Comparison of ENCODE assay signal across 8 cellular contexts in the genomic region with DNA sequence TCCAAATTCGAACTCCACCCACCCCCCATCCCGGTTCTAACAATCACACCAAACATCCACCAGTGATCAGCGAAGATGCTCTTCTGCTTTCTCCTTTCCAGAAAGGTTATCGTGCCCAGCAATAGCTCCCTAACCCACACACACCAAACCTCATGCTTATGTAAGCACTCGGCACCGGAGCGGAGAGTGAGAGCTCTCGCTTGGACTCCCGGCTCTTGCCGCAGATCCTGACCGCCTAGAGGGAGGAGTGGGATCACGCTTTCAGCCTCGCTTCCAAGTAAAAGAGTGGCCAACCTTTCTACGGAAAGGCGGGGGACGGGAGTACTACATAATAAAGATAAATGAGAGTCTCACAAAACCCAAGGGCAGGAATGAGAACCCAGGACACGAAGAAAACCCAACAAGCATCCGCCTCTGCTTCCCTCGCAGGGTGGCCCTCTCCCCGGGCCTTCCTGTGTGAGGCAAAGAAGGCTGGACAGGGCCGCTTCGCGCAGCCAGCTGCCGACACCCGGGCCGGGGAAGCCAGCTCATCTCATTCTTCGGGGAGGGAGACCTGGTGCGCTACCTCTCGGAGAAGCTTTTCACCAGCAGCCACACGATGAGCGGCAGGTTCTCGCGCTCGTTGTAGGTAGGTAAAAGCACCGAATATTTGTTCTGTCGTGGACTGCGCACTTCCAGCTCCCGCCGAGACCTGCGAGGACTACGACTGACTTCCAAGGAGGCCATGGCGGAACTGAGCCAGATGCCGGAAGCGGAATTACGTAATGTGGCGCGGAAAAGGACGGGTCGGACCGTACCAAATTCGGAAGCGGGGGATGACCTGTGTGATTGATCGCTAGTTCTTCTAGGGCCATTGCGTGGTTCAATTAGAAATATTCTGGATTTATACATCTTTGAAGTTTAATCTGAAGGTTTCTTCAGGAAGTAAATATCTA. TPM values are rescaled to one million over a fixed set of nuclear protein-coding genes. Genes with fewer than 3 reads are reported as not detected.
DNase-seq lines count a peak whose midpoint lies in the region; ATAC-seq and TF ChIP-seq lines count a peak whose summit lies in the region.

A gene (minus strand): TSS at position 735 of the 935 bp plus-strand sequence. CDS start 9 bp downstream, at position 726.

- H3K4me1 Mint-ChIP-seq in activated CD4-positive, alpha-beta T cell treated with anti-CD3 and anti-CD28 coated beads, Interleukin-2, amount 10 ng/mL, durations not matched to agents 24 days and 14 days = peaks cover 28% of the 10 kb centered on the region

- DNase-seq in Ammon's horn (ENCODE audit: low spot score) (peak; percentile 93), NCI-H524 treated with DMSO at 0.1 percent for 48 hours (lab: John Stamatoyannopoulos, UW) (peak; percentile 82), dedifferentiated amniotic fluid mesenchymal stem cell (ENCODE audit: extremely low spot score) (peak; percentile 90), left lobe of liver (ENCODE audit: low spot score) (peak; percentile 89)
- peak; percentile 97 for DNase-seq in activated CD4-positive, alpha-beta T cell treated with anti-CD3 and anti-CD28 coated beads, Interleukin-2, amount 10 ng/mL, durations not matched to agents 24 days and 14 days
- DNase-seq in stimulated activated CD4-positive, alpha-beta T cell treated with anti-CD3 and anti-CD28 coated beads, Interleukin-2, amount 100 ng/mL, for 4 hours (ENCODE audit: low read depth) = peak; percentile 79

- H3K9me3 Mint-ChIP-seq in activated CD4-positive, alpha-beta T cell treated with anti-CD3 and anti-CD28 coated beads, Interleukin-2, amount 10 ng/mL, durations not matched to agents 24 days and 14 days = no peaks in the 10 kb centered on the region

- peaks cover 34% of the 10 kb centered on the region for H3K36me3 Mint-ChIP-seq in activated CD4-positive, alpha-beta T cell treated with anti-CD3 and anti-CD28 coated beads, Interleukin-2, amount 10 ng/mL, durations not matched to agents 24 days and 14 days (ENCODE audit: low read depth)

- peak; percentile 98 for TF ChIP-seq POLR2A in GM19193 (IDR thresholded peaks at IDR 0.05; ENCODE audit: extremely low read depth, insufficient read depth, insufficient read length)

- H3K4me3 Mint-ChIP-seq in activated CD4-positive, alpha-beta T cell treated with anti-CD3 and anti-CD28 coated beads, Interleukin-2, amount 10 ng/mL, durations not matched to agents 24 days and 14 days = peak within 1 kb of the TSS; percentile 99

- intact Hi-C loops in activated CD4-positive, alpha-beta T cell treated with anti-CD3 and anti-CD28 coated beads, Interleukin-2, amount 10 ng/mL, durations not matched to agents 24 days and 14 days (cut with micrococcal nuclease) = loop anchor here (1.0 to 5.0 kb wide), 3 partner anchors 27 to 163 kb away; a partner anchor contains a TSS

- H3K27me3 Mint-ChIP-seq in activated CD4-positive, alpha-beta T cell treated with anti-CD3 and anti-CD28 coated beads, Interleukin-2, amount 10 ng/mL, durations not matched to agents 24 days and 14 days = no peaks in the 10 kb centered on the region

- peak within 1 kb of the TSS; percentile 96 for H3K27ac Mint-ChIP-seq in activated CD4-positive, alpha-beta T cell treated with anti-CD3 and anti-CD28 coated beads, Interleukin-2, amount 10 ng/mL, durations not matched to agents 24 days and 14 days

- peak; percentile 82 for ATAC-seq in HG03432 (IDR thresholded peaks at IDR 0.05; ENCODE audit: unreplicated experiment)
- ATAC-seq in left lobe of liver = peak; percentile 89

RNA-seq across cellular contexts. Expression of the gene that starts here (rescaled TPM):
- total RNA-seq in activated CD4-positive, alpha-beta T cell treated with anti-CD3 and anti-CD28 coated beads, Interleukin-2, amount 10 ng/mL, durations not matched to agents 24 days and 14 days = 61.2 and 68.3 TPM in 2 replicates
- 13.6 TPM for total RNA-seq in left lobe of liver

Comparison
In these comparisons a context has a peak if more than half of its experiments do, and no peak if none do; other contexts are left out.
1. Peak in every context shown above with its lines: DNase-seq and ATAC-seq.